33 cellular contexts compared by ENCODE assay signal in the genomic region with DNA sequence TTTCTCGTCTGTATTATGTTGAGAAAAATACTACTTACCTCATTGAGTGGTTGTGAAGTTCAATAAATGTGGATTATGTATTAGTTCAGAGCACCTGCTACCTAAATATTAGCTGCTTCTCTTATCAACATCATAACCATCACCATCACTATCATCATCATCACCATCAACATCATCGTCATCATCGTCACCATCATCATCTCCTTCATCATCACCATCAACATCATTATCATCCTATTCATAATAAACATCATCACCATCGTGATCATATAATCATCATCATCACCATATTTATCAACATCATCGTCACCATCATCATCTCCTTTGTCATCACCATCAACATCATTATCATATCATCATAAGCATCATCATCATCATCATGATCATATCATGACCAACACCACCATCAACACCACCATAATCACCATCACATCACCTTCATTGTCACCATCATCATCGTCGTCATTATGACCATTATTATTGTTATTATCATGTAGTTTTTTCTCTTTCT.
"Had no signal": no experiment of that assay in that cellular context is flagged by ENCODE, and none has a peak within 500 bp of the region (broad histone marks: within the 10 kb centered on the region; RNA-seq: fewer than 3 reads in every experiment).

No MANE protein-coding gene starts in this region.

- H3K36me3 ChIP-seq: adrenal gland, brain microvascular endothelial cell, breast epithelium had no signal

- DNase-seq: activated B cell treated with CpG ODN at 0.5 μM for 24 hours; activated CD4-positive, alpha-beta memory T cell treated with anti-CD3 and anti-CD28 coated beads for 36 hours; activated CD4-positive, alpha-beta T cell treated with anti-CD3 and anti-CD28 coated beads for 4 hours; activated CD4-positive, alpha-beta T cell treated with anti-CD3 and anti-CD28 coated beads, Interleukin-2, amount 10 ng/mL, durations not matched to agents 24 days and 14 days; activated CD4-positive, alpha-beta T cell treated with anti-CD3 and anti-CD28 coated beads, Interleukin-2, amount 50 U/mL, for 1 hour; activated CD4-positive, alpha-beta T cell treated with anti-CD3 and anti-CD28 coated beads, Interleukin-2, amount 50 U/mL, for 4 hours; activated CD4-positive, CD25-positive, alpha-beta regulatory T cell treated with anti-CD3 and anti-CD28 coated beads, Interleukin-2, amount 50 U/mL, for 72 hours; activated CD8-positive, alpha-beta memory T cell treated with anti-CD3 and anti-CD28 coated beads, Interleukin-2, amount 50 U/mL, for 4 hours; activated CD8-positive, alpha-beta T cell treated with anti-CD3 and anti-CD28 coated beads for 36 hours; activated effector memory CD4-positive, alpha-beta T cell treated with anti-CD3 and anti-CD28 coated beads, Interleukin-2, amount 50 U/mL, for 16 hours; activated gamma-delta T cell treated with Interleukin-2 at 50 U/mL for 16 hours; activated naive CD4-positive, alpha-beta T cell; activated naive CD4-positive, alpha-beta T cell treated with anti-CD3 and anti-CD28 coated beads for 36 hours; activated naive CD4-positive, alpha-beta T cell treated with anti-CD3 and anti-CD28 coated beads, Interleukin-2, amount 50 U/mL, for 16 hours; activated naive CD8-positive, alpha-beta T cell treated with anti-CD3 and anti-CD28 coated beads for 36 hours; activated T-cell treated with anti-CD3 and anti-CD28 coated beads for 4 hours; activated T-cell treated with anti-CD3 and anti-CD28 coated beads, Interleukin-2, amount 50 U/mL, for 1 hour; activated T-cell treated with anti-CD3 and anti-CD28 coated beads, Interleukin-2, amount 50 U/mL, for 4 hours; activated T-cell treated with anti-CD3 and anti-CD28 coated beads, Interleukin-2, amount 50 U/mL, for 72 hours; adrenal gland; amniotic stem cell; aorta; body of pancreas; brain microvascular endothelial cell; central memory CD4-positive, alpha-beta T cell; T-helper 2 cell; T-helper 9 cell had no signal

- H3K4me1 ChIP-seq: adrenal gland, body of pancreas, breast epithelium had no signal

- H3K9me3 ChIP-seq: adrenal gland, body of pancreas, breast epithelium had no signal

- H3K27ac ChIP-seq: adrenal gland, body of pancreas, brain microvascular endothelial cell, breast epithelium, VCaP had no signal

- H3K4me3 ChIP-seq: adrenal gland, body of pancreas, breast epithelium had no signal

- H3K27me3 ChIP-seq: adrenal gland, body of pancreas, brain microvascular endothelial cell, breast epithelium had no signal

- ATAC-seq: activated CD8-positive, alpha-beta T cell treated with anti-CD3 and anti-CD28 coated beads for 36 hours; activated naive CD4-positive, alpha-beta T cell treated with anti-CD3 and anti-CD28 coated beads, Interleukin-2, amount 50 U/mL, for 72 hours; activated T-cell treated with anti-CD3 and anti-CD28 coated beads, Interleukin-2, amount 50 U/mL, for 4 hours; activated T-cell treated with anti-CD3 and anti-CD28 coated beads, Interleukin-2, amount 50 U/mL, for 72 hours; activated T-helper 17 cell treated with anti-CD3 and anti-CD28 coated beads, Interleukin-2, amount 50 U/mL, for 72 hours; body of pancreas had no signal

- FAIRE-seq: astrocyte, TTC549 had no signal
